ENCODE assay signal across 26 cellular contexts in genomic region chr7:28217161-28217560, GRCh38.
"Had no signal": no experiment of that assay in that cellular context is flagged by ENCODE, and none has a peak within 500 bp of the region (broad histone marks: within the 10 kb centered on the region; RNA-seq: fewer than 3 reads in every experiment).

No MANE protein-coding gene starts in this region.

- H3K27ac ChIP-seq: breast epithelium, gastroesophageal sphincter, hepatocyte, parathyroid adenoma, suprapubic skin, tibial artery, upper lobe of right lung had no signal

- H2AFZ ChIP-seq: hepatocyte, parathyroid adenoma had no signal

- H3K9me3 ChIP-seq: breast epithelium, gastroesophageal sphincter, suprapubic skin, tibial artery, upper lobe of right lung had no signal

- DNase-seq: activated B cell treated with CpG ODN at 0.5 μM for 24 hours; activated CD4-positive, alpha-beta T cell treated with anti-CD3 and anti-CD28 coated beads, Interleukin-2, amount 50 U/mL, for 1 hour; activated CD8-positive, alpha-beta T cell treated with anti-CD3 and anti-CD28 coated beads for 36 hours; activated gamma-delta T cell treated with Interleukin-2 at 50 U/mL for 16 hours; activated naive CD4-positive, alpha-beta T cell treated with anti-CD3 and anti-CD28 coated beads, Interleukin-2, amount 50 U/mL, for 16 hours; activated naive CD8-positive, alpha-beta T cell treated with anti-CD3 and anti-CD28 coated beads, Interleukin-2, amount 50 U/mL, for 24 hours; activated T-cell treated with anti-CD3 and anti-CD28 coated beads, Interleukin-2, amount 50 U/mL, for 4 hours; amygdala; central memory CD4-positive, alpha-beta T cell; islet precursor cell; left cardiac atrium; naive B cell; nephron progenitor cell; occipital lobe; right cardiac atrium; stimulated activated CD4-positive, alpha-beta T cell treated with anti-CD3 and anti-CD28 coated beads, Interleukin-15, amount 100 ng/mL, for 24 hours; stimulated activated CD4-positive, alpha-beta T cell treated with anti-CD3 and anti-CD28 coated beads, Interleukin-2, amount 100 ng/mL, for 24 hours; stimulated activated naive B cell treated with anti-CD40 and anti-IgM and Interleukin-4, amounts not matched to agents 10 μg/mL and 1 μg/mL and 100 μg/mL, for 72 hours; tibial artery; upper lobe of right lung had no signal

- H3K9ac ChIP-seq: parathyroid adenoma had no signal

- ATAC-seq: activated CD8-positive, alpha-beta T cell treated with anti-CD3 and anti-CD28 coated beads for 36 hours; activated naive CD8-positive, alpha-beta T cell treated with anti-CD3 and anti-CD28 coated beads, Interleukin-2, amount 50 U/mL, for 24 hours; activated T-cell treated with anti-CD3 and anti-CD28 coated beads, Interleukin-2, amount 50 U/mL, for 4 hours; activated T-helper 17 cell treated with anti-CD3 and anti-CD28 coated beads, Interleukin-2, amount 50 U/mL, for 72 hours; gastroesophageal sphincter; left cardiac atrium; right cardiac atrium; stimulated activated naive B cell treated with anti-CD40 and anti-IgM and Interleukin-4, amounts not matched to agents 10 μg/mL and 1 μg/mL and 100 μg/mL, for 72 hours; upper lobe of right lung had no signal

- H3K4me3 ChIP-seq: breast epithelium, gastroesophageal sphincter, hepatocyte, suprapubic skin, tibial artery, upper lobe of right lung had no signal

- H3K36me3 ChIP-seq: breast epithelium, gastroesophageal sphincter, suprapubic skin, tibial artery, upper lobe of right lung had no signal

- H3K27me3 ChIP-seq: breast epithelium, gastroesophageal sphincter, hepatocyte, tibial artery, upper lobe of right lung had no signal

- H3K4me2 ChIP-seq: hepatocyte had no signal

- H3K4me1 ChIP-seq: breast epithelium, gastroesophageal sphincter, parathyroid adenoma, suprapubic skin, upper lobe of right lung had no signal
